In genomic region chrX:130834149-130834548, GRCh38 we compare ENCODE assay signal across 15 cellular contexts.
DNase-seq lines count a peak whose midpoint lies in the region; ATAC-seq, FAIRE-seq and TF ChIP-seq lines count a peak whose summit lies in the region.
"Had no signal": no experiment of that assay in that cellular context is flagged by ENCODE, and none has a peak within 500 bp of the region (broad histone marks: within the 10 kb centered on the region; RNA-seq: fewer than 3 reads in every experiment).

No MANE protein-coding gene starts in this region.

- H3K4me3 Mint-ChIP-seq in IgD-negative memory B cell = peak overlapping the region in 2 of 4 donors; percentile 10 to 84
- H3K4me3 Mint-ChIP-seq: activated CD4-positive, alpha-beta T cell treated with anti-CD3 and anti-CD28 coated beads, Interleukin-2, amount 10 ng/mL, durations not matched to agents 24 days and 14 days; activated naive CD8-positive, alpha-beta T cell treated with anti-CD3 and anti-CD28 coated beads, Interleukin-2, amount 50 U/mL, for 24 hours; activated T-cell treated with anti-CD3 and anti-CD28 coated beads, Interleukin-2, amount 50 U/mL, for 24 hours had no signal

- H3K9me3 Mint-ChIP-seq in IgD-negative memory B cell = no peaks in the 10 kb centered on the region
- H3K9me3 Mint-ChIP-seq: activated CD4-positive, alpha-beta T cell treated with anti-CD3 and anti-CD28 coated beads, Interleukin-2, amount 10 ng/mL, durations not matched to agents 24 days and 14 days; activated naive CD8-positive, alpha-beta T cell treated with anti-CD3 and anti-CD28 coated beads, Interleukin-2, amount 50 U/mL, for 24 hours; activated T-cell treated with anti-CD3 and anti-CD28 coated beads, Interleukin-2, amount 50 U/mL, for 24 hours had no signal

- peak overlapping the region in 7 of 11 experiments; percentile 16 to 60 (median 53); a peak in 11 of 22 replicates for H3K27ac ChIP-seq in BLaER1 treated with 17β-estradiol and CSF1 and Interleukin-3, amounts not matched to agents 10 nM and 100 nM
- H3K27ac ChIP-seq in iPS-18a (ENCODE audit: low read length) = no peak overlapping the region
- H3K27ac ChIP-seq: prostate gland had no signal

- H3K36me3 ChIP-seq in BLaER1 treated with 17β-estradiol and CSF1 and Interleukin-3, amounts not matched to agents 10 nM and 100 nM = no peaks in the 10 kb centered on the region
- H3K36me3 ChIP-seq in iPS-18a (ENCODE audit: control insufficient read depth, low read depth, low read length) = no peaks in the 10 kb centered on the region
- H3K36me3 ChIP-seq: prostate gland had no signal

- no peaks in the 10 kb centered on the region; a peak in 2 of 22 replicates for H4K20me1 ChIP-seq in BLaER1 treated with 17β-estradiol and CSF1 and Interleukin-3, amounts not matched to agents 10 nM and 100 nM

- peak overlapping the region in 2 of 3 donors; percentile 0 to 74 for H3K27ac Mint-ChIP-seq in IgD-negative memory B cell
- H3K27ac Mint-ChIP-seq: activated CD4-positive, alpha-beta T cell treated with anti-CD3 and anti-CD28 coated beads, Interleukin-2, amount 10 ng/mL, durations not matched to agents 24 days and 14 days; activated naive CD8-positive, alpha-beta T cell treated with anti-CD3 and anti-CD28 coated beads, Interleukin-2, amount 50 U/mL, for 24 hours; activated T-cell treated with anti-CD3 and anti-CD28 coated beads, Interleukin-2, amount 50 U/mL, for 24 hours had no signal

- TF ChIP-seq POLR2A in H54 (IDR thresholded peaks at IDR 0.05; ENCODE audit: low read depth, low read length) = no peak

- H3K27me3 ChIP-seq in BLaER1 treated with 17β-estradiol and CSF1 and Interleukin-3, amounts not matched to agents 10 nM and 100 nM = peaks cover 78 to 100% (median 99%) of the 10 kb centered on the region in 11 experiments
- H3K27me3 ChIP-seq in iPS-18a (ENCODE audit: control insufficient read depth, insufficient read depth, low read length) = no peaks in the 10 kb centered on the region

- H3K4me3 ChIP-seq in BLaER1 treated with 17β-estradiol and CSF1 and Interleukin-3, amounts not matched to agents 10 nM and 100 nM = no peak overlapping the region
- peak overlapping the region; percentile 14 for H3K4me3 ChIP-seq in iPS-18a (ENCODE audit: low read length)
- H3K4me3 ChIP-seq: prostate gland had no signal

- ATAC-seq in esophagus mucosa = no peak
- ATAC-seq: activated naive CD8-positive, alpha-beta T cell treated with anti-CD3 and anti-CD28 coated beads, Interleukin-2, amount 50 U/mL, for 24 hours; left cardiac atrium had no signal

- peaks cover 14 to 38% (median 32%) of the 10 kb centered on the region in 10 experiments for H3K4me1 ChIP-seq in BLaER1 treated with 17β-estradiol and CSF1 and Interleukin-3, amounts not matched to agents 10 nM and 100 nM
- H3K4me1 ChIP-seq in iPS-18a (ENCODE audit: control insufficient read depth, low read depth, low read length) = peaks cover 6% of the 10 kb centered on the region
- H3K4me1 ChIP-seq: prostate gland had no signal

- peak overlapping the region; percentile 19 to 60 (median 48); a peak in 19 of 22 replicates for H3K4me2 ChIP-seq in BLaER1 treated with 17β-estradiol and CSF1 and Interleukin-3, amounts not matched to agents 10 nM and 100 nM

- no peaks in the 10 kb centered on the region for H3K27me3 Mint-ChIP-seq in IgD-negative memory B cell
- H3K27me3 Mint-ChIP-seq: activated CD4-positive, alpha-beta T cell treated with anti-CD3 and anti-CD28 coated beads, Interleukin-2, amount 10 ng/mL, durations not matched to agents 24 days and 14 days; activated naive CD8-positive, alpha-beta T cell treated with anti-CD3 and anti-CD28 coated beads, Interleukin-2, amount 50 U/mL, for 24 hours had no signal

- H3K9me3 ChIP-seq in BLaER1 treated with 17β-estradiol and CSF1 and Interleukin-3, amounts not matched to agents 10 nM and 100 nM (replicated peaks in 1 of 11) = no peaks in the 10 kb centered on the region
- H3K9me3 ChIP-seq in iPS-18a (ENCODE audit: control insufficient read depth, low read depth, low read length) = peaks cover 5% of the 10 kb centered on the region
- H3K9me3 ChIP-seq: prostate gland had no signal

- H3K9ac ChIP-seq in BLaER1 treated with 17β-estradiol and CSF1 and Interleukin-3, amounts not matched to agents 10 nM and 100 nM = no peak overlapping the region
- no peak overlapping the region for H3K9ac ChIP-seq in iPS-18a (ENCODE audit: low read length)

- DNase-seq in SKM-1 treated with dmso at 0.1 percent for 144 hours (lab: John Stamatoyannopoulos, UW; ENCODE audit: unreplicated experiment) (peak; percentile 8), H54 (ENCODE audit: insufficient read length, low spot score) (no peak), HuH-7 (ENCODE audit: low spot score) (no peak), NCI-H146 (lab: John Stamatoyannopoulos, UW) (no peak)
- DNase-seq: activated CD4-positive, alpha-beta T cell treated with anti-CD3 and anti-CD28 coated beads, Interleukin-2, amount 10 ng/mL, durations not matched to agents 24 days and 14 days; activated naive CD8-positive, alpha-beta T cell treated with anti-CD3 and anti-CD28 coated beads, Interleukin-2, amount 50 U/mL, for 24 hours; activated T-cell treated with anti-CD3 and anti-CD28 coated beads, Interleukin-2, amount 50 U/mL, for 24 hours; central memory CD4-positive, alpha-beta T cell; DMS153; left cardiac atrium had no signal

- FAIRE-seq in H54 (lab: Jason Lieb, UNC) = no peak

- peaks cover 30 to 39% (median 35%) of the 10 kb centered on the region in 3 donors for H3K4me1 Mint-ChIP-seq in IgD-negative memory B cell

- H3K36me3 Mint-ChIP-seq in IgD-negative memory B cell = no peaks in the 10 kb centered on the region
